In the genomic region with DNA sequence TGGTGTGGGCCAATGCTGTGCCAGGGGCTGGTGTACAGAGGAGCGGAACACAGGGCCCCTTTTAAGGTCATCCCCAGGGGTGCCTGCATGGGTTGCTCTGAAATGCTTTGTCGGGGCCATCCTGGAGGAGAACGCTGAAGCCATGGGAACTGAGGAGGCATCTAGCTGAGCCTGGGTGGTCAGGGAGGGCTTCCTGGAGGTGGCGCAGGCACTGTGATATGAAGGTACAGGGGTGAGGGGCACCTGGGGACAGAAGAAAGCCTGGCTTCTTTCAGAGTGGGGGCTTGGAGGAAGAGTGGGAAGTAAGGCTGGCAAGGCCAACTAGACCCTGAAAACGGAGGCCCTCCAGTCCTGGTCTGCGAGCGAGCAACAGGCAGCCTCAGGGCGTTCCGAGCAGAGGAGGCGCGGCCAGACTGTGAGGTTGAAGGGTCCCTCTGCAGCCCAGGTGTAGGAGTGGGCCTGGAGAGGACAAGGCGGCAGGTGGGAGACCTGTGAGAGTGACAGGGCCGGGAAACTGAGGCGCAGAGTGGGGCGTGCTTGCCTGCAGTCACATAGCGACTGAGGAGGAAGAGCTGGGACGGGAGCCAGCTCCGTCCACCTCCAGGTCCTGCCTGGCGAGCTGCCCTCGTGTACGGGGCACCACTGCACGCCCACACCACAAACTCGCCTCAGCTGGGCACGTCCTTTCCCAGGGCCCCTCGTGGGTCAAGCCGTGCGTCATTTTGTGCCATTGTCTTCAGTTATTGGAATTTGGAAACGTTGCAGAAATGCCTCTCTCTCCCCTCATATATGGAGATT, we compare ENCODE assay signal across 1 cellular context.
TF ChIP-seq lines count a peak whose summit lies in the region.

No MANE protein-coding gene starts in this region.

TF ChIP-seq in HEK293, 187 proteins besides CTCF, POLR2A, EP300 and RAD21 (continued from another document):
- TF ChIP-seq, protein P1, sequence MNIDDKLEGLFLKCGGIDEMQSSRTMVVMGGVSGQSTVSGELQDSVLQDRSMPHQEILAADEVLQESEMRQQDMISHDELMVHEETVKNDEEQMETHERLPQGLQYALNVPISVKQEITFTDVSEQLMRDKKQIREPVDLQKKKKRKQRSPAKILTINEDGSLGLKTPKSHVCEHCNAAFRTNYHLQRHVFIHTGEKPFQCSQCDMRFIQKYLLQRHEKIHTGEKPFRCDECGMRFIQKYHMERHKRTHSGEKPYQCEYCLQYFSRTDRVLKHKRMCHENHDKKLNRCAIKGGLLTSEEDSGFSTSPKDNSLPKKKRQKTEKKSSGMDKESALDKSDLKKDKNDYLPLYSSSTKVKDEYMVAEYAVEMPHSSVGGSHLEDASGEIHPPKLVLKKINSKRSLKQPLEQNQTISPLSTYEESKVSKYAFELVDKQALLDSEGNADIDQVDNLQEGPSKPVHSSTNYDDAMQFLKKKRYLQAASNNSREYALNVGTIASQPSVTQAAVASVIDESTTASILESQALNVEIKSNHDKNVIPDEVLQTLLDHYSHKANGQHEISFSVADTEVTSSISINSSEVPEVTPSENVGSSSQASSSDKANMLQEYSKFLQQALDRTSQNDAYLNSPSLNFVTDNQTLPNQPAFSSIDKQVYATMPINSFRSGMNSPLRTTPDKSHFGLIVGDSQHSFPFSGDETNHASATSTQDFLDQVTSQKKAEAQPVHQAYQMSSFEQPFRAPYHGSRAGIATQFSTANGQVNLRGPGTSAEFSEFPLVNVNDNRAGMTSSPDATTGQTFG (tag by site-specific recombination; IDR thresholded peaks at IDR 0.05; ENCODE audit: borderline replicate concordance), result no peak
